ENCODE assay signal across 15 cellular contexts in genomic region chr3:179454887-179455286, GRCh38. TPM values are rescaled to one million over a fixed set of nuclear protein-coding genes. Genes with fewer than 3 reads are reported as not detected.
DNase-seq lines count a peak whose midpoint lies in the region; ATAC-seq and TF ChIP-seq lines count a peak whose summit lies in the region.
"Had no signal": no experiment of that assay in that cellular context is flagged by ENCODE, and none has a peak within 500 bp of the region (broad histone marks: within the 10 kb centered on the region; RNA-seq: fewer than 3 reads in every experiment).

No MANE protein-coding gene starts in this region.

- H3K4me3 ChIP-seq in right cardiac atrium (ENCODE audit: low read length): no peak overlapping the region
- no peak overlapping the region for H3K4me3 ChIP-seq in left ventricle myocardium inferior
- H3K4me3 ChIP-seq in fibroblast of pulmonary artery (replicated peaks; ENCODE audit: low read depth, low read length): no peak overlapping the region
- H3K4me3 ChIP-seq in skin epidermis: no peak overlapping the region
- H3K4me3 ChIP-seq: Peyer's patch had no signal

- no peaks in the 10 kb centered on the region for H3K9me3 ChIP-seq in right cardiac atrium (ENCODE audit: control insufficient read depth, low read length)
- no peaks in the 10 kb centered on the region for H3K9me3 ChIP-seq in left ventricle myocardium inferior (replicated peaks)
- H3K9me3 ChIP-seq: Peyer's patch had no signal

- H3K27me3 ChIP-seq in right cardiac atrium (ENCODE audit: control insufficient read depth, insufficient read depth) (no peaks in the 10 kb centered on the region), left ventricle myocardium inferior (ENCODE audit: low read depth) (no peaks in the 10 kb centered on the region)
- H3K27me3 ChIP-seq: Peyer's patch had no signal

- H3K27ac ChIP-seq in right cardiac atrium (ENCODE audit: low read length): peak overlapping the region; percentile 40
- no peak overlapping the region for H3K27ac ChIP-seq in left ventricle myocardium inferior (replicated peaks)
- peak overlapping the region in 11 of 21 experiments; percentile 1 to 97 (median 46) for H3K27ac ChIP-seq in skin epidermis
- H3K27ac ChIP-seq: KMS-11, Peyer's patch had no signal

- H3K36me3 ChIP-seq in left ventricle myocardium inferior: no peaks in the 10 kb centered on the region
- H3K36me3 ChIP-seq: Peyer's patch had no signal

- TF ChIP-seq CTCF in left ventricle myocardium inferior (IDR thresholded peaks at IDR 0.05; ENCODE audit: borderline replicate concordance) (no peak), fibroblast of pulmonary artery (IDR thresholded peaks at IDR 0.05; ENCODE audit: low read length, missing control alignments) (no peak)

- WGBS in right cardiac atrium: 38% methylated on average over 1 of the region's 1 CpG

- ATAC-seq in right cardiac atrium: peak in 1 of 2 donors; percentile 41
- no peak for ATAC-seq in GM18498 (IDR thresholded peaks at IDR 0.05; ENCODE audit: unreplicated experiment)

- DNase-seq in right cardiac atrium (no peak), left ventricle myocardium inferior (no peak), amniotic epithelial cell (ENCODE audit: low read depth) (peak; percentile 89), fibroblast of pulmonary artery (ENCODE audit: low read depth) (peak; percentile 32), NOMO-1 treated with dmso at 0.1 percent for 144 hours (lab: John Stamatoyannopoulos, UW; ENCODE audit: unreplicated experiment) (no peak), HK-2 (ENCODE audit: unreplicated experiment) (no peak)
- DNase-seq: COR-L47, DMS153, NCI-H187 treated with DMSO at 0.1 percent for 48 hours, NCI-H2171, Peyer's patch, SHP77 had no signal

- intact Hi-C loops in right cardiac atrium (cut with DNase I): no loop called here
- intact Hi-C loops in left ventricle myocardium inferior (cut with micrococcal nuclease): no loop called here

- H3K4me1 ChIP-seq in right cardiac atrium (ENCODE audit: control insufficient read depth, insufficient read depth, low read length) (no peaks in the 10 kb centered on the region), left ventricle myocardium inferior (peaks cover 29% of the 10 kb centered on the region)

RNA-seq across cellular contexts. Expression of gene GNB4, which starts 3.6 kb away (rescaled TPM):
- total RNA-seq in right cardiac atrium (10 to 100 TPM; 14.8 to 67.3 (median 17.3) TPM), left ventricle myocardium inferior (11.9 TPM)
- polyA plus RNA-seq in right cardiac atrium: 10.5 TPM

Comparison
In these comparisons a context has a peak if more than half of its experiments do, and no peak if none do; other contexts are left out.
1. DNase-seq: peak in amniotic epithelial cell (single experiment) and fibroblast of pulmonary artery (single experiment); none in right cardiac atrium (0 of 3), left ventricle myocardium inferior (single experiment), NOMO-1 treated with dmso at 0.1 percent for 144 hours (single experiment) and HK-2 (single experiment).